In the genomic region with DNA sequence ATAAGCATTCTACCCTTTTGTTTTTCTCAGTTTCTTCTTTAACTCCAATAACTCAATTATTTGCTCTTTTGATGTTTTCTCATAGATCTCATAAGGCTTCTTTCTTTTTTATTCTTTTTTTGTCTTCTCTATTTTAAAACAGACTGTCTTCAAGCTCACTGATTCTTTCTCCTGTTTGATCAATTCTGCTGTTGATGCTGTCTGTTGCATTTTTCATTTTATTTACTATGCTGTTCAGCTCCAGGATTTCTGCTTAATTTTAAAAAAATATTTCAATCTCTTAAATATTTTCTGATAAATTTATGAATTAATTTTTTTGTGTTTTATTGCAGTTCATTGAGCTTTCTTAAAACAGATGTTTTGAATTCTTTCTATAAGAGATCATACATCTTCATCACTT, we compare ENCODE assay signal across 7 cellular contexts. TPM values are rescaled to one million over a fixed set of nuclear protein-coding genes. Genes with fewer than 3 reads are reported as not detected.
"Had no signal": no experiment of that assay in that cellular context is flagged by ENCODE, and none has a peak within 500 bp of the region (broad histone marks: within the 10 kb centered on the region; RNA-seq: fewer than 3 reads in every experiment).

No MANE protein-coding gene starts in this region.

- DNase-seq: IMR-90, KBM-7, KG1 had no signal

- H3K27ac ChIP-seq: HL-60 had no signal

- FAIRE-seq: HTR-8/SVneo had no signal

RNA-seq across cellular contexts. Expression of a gene that starts 48.1 kb away (rescaled TPM):
- total RNA-seq: HT-29, IMR-90 had no signal
- polyA plus RNA-seq: IgD-negative memory B cell, IMR-90 had no signal
